15 cellular contexts compared by ENCODE assay signal in genomic region chr6:159821111-159821510, GRCh38. TPM values are rescaled to one million over a fixed set of nuclear protein-coding genes. Genes with fewer than 3 reads are reported as not detected.
DNase-seq lines count a peak whose midpoint lies in the region; ATAC-seq and TF ChIP-seq lines count a peak whose summit lies in the region.
"Had no signal": no experiment of that assay in that cellular context is flagged by ENCODE, and none has a peak within 500 bp of the region (broad histone marks: within the 10 kb centered on the region; RNA-seq: fewer than 3 reads in every experiment).

No MANE protein-coding gene starts in this region.

- H3K27me3 Mint-ChIP-seq in CD8-positive, alpha-beta T cell (ENCODE audit: low read depth): no peaks in the 10 kb centered on the region
- peaks cover 8 to 14% (median 9%) of the 10 kb centered on the region in 3 donors for H3K27me3 Mint-ChIP-seq in naive B cell

- peak overlapping the region; percentile 94 for H3K27ac Mint-ChIP-seq in CD8-positive, alpha-beta T cell
- H3K27ac Mint-ChIP-seq in naive B cell: peak overlapping the region in 1 of 6 donors; percentile 2

- peak overlapping the region in 10 of 11 experiments; percentile 42 to 79 (median 74); a peak in 19 of 22 replicates for H3K9ac ChIP-seq in BLaER1 treated with 17β-estradiol and CSF1 and Interleukin-3, amounts not matched to agents 10 nM and 100 nM
- H3K9ac ChIP-seq in smooth muscle cell (ENCODE audit: low read depth): no peak overlapping the region

- ATAC-seq in CD8-positive, alpha-beta T cell: no peak
- no peak for ATAC-seq in naive B cell (ENCODE audit: low read depth in 2 of 2)
- ATAC-seq: PC-3 had no signal

- peak overlapping the region; percentile 84 for H3K4me3 Mint-ChIP-seq in CD8-positive, alpha-beta T cell
- peak overlapping the region in 6 of 8 donors; percentile 75 to 94 (median 84) for H3K4me3 Mint-ChIP-seq in naive B cell

- H2AFZ ChIP-seq in smooth muscle cell (ENCODE audit: low read depth): no peak overlapping the region

- peaks cover 28% of the 10 kb centered on the region for H3K4me1 Mint-ChIP-seq in CD8-positive, alpha-beta T cell (ENCODE audit: low read depth)
- peaks cover 17 to 27% (median 21%) of the 10 kb centered on the region in 3 donors for H3K4me1 Mint-ChIP-seq in naive B cell

- TF ChIP-seq POLR2A in NB4 (IDR thresholded peaks at IDR 0.05; ENCODE audit: extremely low read depth, insufficient read length): no peak

- no peaks in the 10 kb centered on the region for H3K36me3 ChIP-seq in BLaER1 treated with 17β-estradiol and CSF1 and Interleukin-3, amounts not matched to agents 10 nM and 100 nM
- H3K36me3 ChIP-seq in CD8-positive, alpha-beta T cell (ENCODE audit: insufficient read depth, low read length): no peaks in the 10 kb centered on the region
- H3K36me3 ChIP-seq in smooth muscle cell (ENCODE audit: low read depth): no peaks in the 10 kb centered on the region
- H3K36me3 ChIP-seq: SJSA1 had no signal

- peak overlapping the region; percentile 83 to 94 (median 92) for H3K4me2 ChIP-seq in BLaER1 treated with 17β-estradiol and CSF1 and Interleukin-3, amounts not matched to agents 10 nM and 100 nM
- H3K4me2 ChIP-seq in smooth muscle cell: no peak overlapping the region

- peak overlapping the region in 10 of 11 experiments; percentile 57 to 90 (median 83); a peak in 20 of 22 replicates for H3K27ac ChIP-seq in BLaER1 treated with 17β-estradiol and CSF1 and Interleukin-3, amounts not matched to agents 10 nM and 100 nM
- H3K27ac ChIP-seq in CD8-positive, alpha-beta T cell (ENCODE audit: low read depth, low read length): no peak overlapping the region
- H3K27ac ChIP-seq in smooth muscle cell (ENCODE audit: low read depth): no peak overlapping the region
- H3K27ac ChIP-seq: C4-2B, SJSA1 had no signal

- H3K36me3 Mint-ChIP-seq in CD8-positive, alpha-beta T cell: no peaks in the 10 kb centered on the region
- peaks cover 6 to 9% of the 10 kb centered on the region in 2 donors for H3K36me3 Mint-ChIP-seq in naive B cell

- intact Hi-C loops in CD8-positive, alpha-beta T cell (cut with DNase I, micrococcal nuclease): no loop called here

- H3K4me3 ChIP-seq in BLaER1 treated with 17β-estradiol and CSF1 and Interleukin-3, amounts not matched to agents 10 nM and 100 nM: peak overlapping the region in 9 of 10 experiments; percentile 27 to 61 (median 52); a peak in 13 of 20 replicates
- H3K4me3 ChIP-seq in CD8-positive, alpha-beta T cell (ENCODE audit: low read depth, low read length): no peak overlapping the region
- H3K4me3 ChIP-seq in NB4 (ENCODE audit: low read depth, low read length) (no peak overlapping the region), smooth muscle cell (no peak overlapping the region)
- H3K4me3 ChIP-seq: SJSA1 had no signal

- no peaks in the 10 kb centered on the region for H3K79me2 ChIP-seq in smooth muscle cell (ENCODE audit: low read depth)

- no peaks in the 10 kb centered on the region for H4K20me1 ChIP-seq in BLaER1 treated with 17β-estradiol and CSF1 and Interleukin-3, amounts not matched to agents 10 nM and 100 nM
- no peaks in the 10 kb centered on the region for H4K20me1 ChIP-seq in smooth muscle cell (ENCODE audit: low read depth)

- H3F3A ChIP-seq in smooth muscle cell (ENCODE audit: low read depth): no peaks in the 10 kb centered on the region

- no peak for TF ChIP-seq CTCF in CD8-positive, alpha-beta T cell (IDR thresholded peaks at IDR 0.05)
- TF ChIP-seq CTCF in NB4 (IDR thresholded peaks at IDR 0.05; ENCODE audit: low read depth, low read length) (no peak), smooth muscle cell (IDR thresholded peaks at IDR 0.05; ENCODE audit: borderline replicate concordance, insufficient read depth, poor library complexity, severe bottlenecking) (no peak)

- no peaks in the 10 kb centered on the region for H3K27me3 ChIP-seq in BLaER1 treated with 17β-estradiol and CSF1 and Interleukin-3, amounts not matched to agents 10 nM and 100 nM
- no peaks in the 10 kb centered on the region for H3K27me3 ChIP-seq in CD8-positive, alpha-beta T cell (ENCODE audit: insufficient read depth, low read length)
- no peaks in the 10 kb centered on the region for H3K27me3 ChIP-seq in smooth muscle cell (ENCODE audit: low read depth)

- peaks cover 45 to 72% (median 63%) of the 10 kb centered on the region in 10 experiments for H3K4me1 ChIP-seq in BLaER1 treated with 17β-estradiol and CSF1 and Interleukin-3, amounts not matched to agents 10 nM and 100 nM
- H3K4me1 ChIP-seq in CD8-positive, alpha-beta T cell (ENCODE audit: insufficient read depth, low read length): peaks cover 23% of the 10 kb centered on the region
- no peaks in the 10 kb centered on the region for H3K4me1 ChIP-seq in smooth muscle cell (ENCODE audit: low read depth)
- H3K4me1 ChIP-seq: SJSA1 had no signal

- POLR2A ChIA-PET in CD8-positive, alpha-beta T cell (lab: Charles Lee): interaction anchor here (1.1 to 2.3 kb wide), 4 partner anchors 12 to 59 kb away, joined by 4 to 16 read pairs (median 6); partner anchors contain the start of genes ACAT2, MRPL18 and TCP1

- 95% methylated on average over 11 of the region's 11 CpGs for WGBS in smooth muscle cell (ENCODE audit: low lambda C conversion rate)

- H3K9me3 Mint-ChIP-seq in CD8-positive, alpha-beta T cell: no peaks in the 10 kb centered on the region
- H3K9me3 Mint-ChIP-seq in naive B cell: peaks cover 0 to 3% (median 0%) of the 10 kb centered on the region in 7 donors

- CTCF ChIA-PET in CD8-positive, alpha-beta T cell (lab: Charles Lee): interaction anchor here (0.6 to 4.2 kb wide), 4 partner anchors 11 to 100 kb away, joined by 3 to 17 read pairs (median 8); partner anchors contain the start of gene MRPL18

- no peak for DNase-seq in CD8-positive, alpha-beta T cell
- DNase-seq in NB4 (ENCODE audit: low read depth) (peak; percentile 58), naive B cell (no peak), smooth muscle cell (lab: John Stamatoyannopoulos, UW; ENCODE audit: unreplicated experiment) (no peak), AML-193 (lab: John Stamatoyannopoulos, UW) (no peak), HCEC 1CT (no peak)
- DNase-seq: IMR-90, NCI-H1092 treated with DMSO at 0.1 percent for 48 hours, NCI-H1694 treated with DMSO at 0.1 percent for 48 hours, NCI-H345, NCI-H69, PC-3 had no signal

- peaks cover 0 to 5% (median 0%) of the 10 kb centered on the region in 11 experiments; a peak in 2 of 22 replicates for H3K9me3 ChIP-seq in BLaER1 treated with 17β-estradiol and CSF1 and Interleukin-3, amounts not matched to agents 10 nM and 100 nM (replicated peaks in 1 of 11)
- no peaks in the 10 kb centered on the region for H3K9me3 ChIP-seq in CD8-positive, alpha-beta T cell (ENCODE audit: low read length)
- no peaks in the 10 kb centered on the region for H3K9me3 ChIP-seq in smooth muscle cell (replicated peaks; ENCODE audit: low read depth)
- H3K9me3 ChIP-seq: SJSA1 had no signal

RNA-seq across cellular contexts. Expression of gene PNLDC1, which starts 21.0 kb away (rescaled TPM):
- total RNA-seq in CD8-positive, alpha-beta T cell: not detected
- polyA plus RNA-seq in naive B cell (ENCODE audit: low read depth in 6 of 6): not detected
- total RNA-seq in smooth muscle cell: not detected in 2 replicates
- not detected in 2 replicates for polyA plus RNA-seq in smooth muscle cell
- total RNA-seq: IMR-90, PC-3, SJSA1 had no signal
- polyA plus RNA-seq: IMR-90 had no signal

RNA-seq across cellular contexts. Expression of gene MRPL18, which starts 30.8 kb away (rescaled TPM):
- total RNA-seq in CD8-positive, alpha-beta T cell: 10 to 100 TPM; 17.5 to 18.8 TPM
- polyA plus RNA-seq in naive B cell (ENCODE audit: low read depth in 6 of 6): 100 to 1,000 TPM in 2 of 6 donors, 10 to 100 TPM in 4; 51.6 to 124 (median 86.4) TPM
- total RNA-seq in smooth muscle cell: 78.9 and 107 TPM in 2 replicates
- polyA plus RNA-seq in smooth muscle cell: 78.8 and 80.4 TPM in 2 replicates

RNA-seq across cellular contexts. Expression of gene TCP1, which starts 31.7 kb away (rescaled TPM):
- 100 to 1,000 TPM; 221 to 222 TPM for total RNA-seq in CD8-positive, alpha-beta T cell
- 10 to 100 TPM; 69.6 to 86.2 (median 73.3) TPM for polyA plus RNA-seq in naive B cell (ENCODE audit: low read depth in 6 of 6)
- total RNA-seq in smooth muscle cell: 132 and 153 TPM in 2 replicates
- 124 and 125 TPM in 2 replicates for polyA plus RNA-seq in smooth muscle cell

RNA-seq across cellular contexts. Expression of gene ACAT2, which starts 59.3 kb away (rescaled TPM):
- total RNA-seq in CD8-positive, alpha-beta T cell: 10 to 100 TPM; 23.3 to 24.1 TPM
- polyA plus RNA-seq in naive B cell (ENCODE audit: low read depth in 6 of 6) (10 to 100 TPM; 20.8 to 39.8 (median 27.8) TPM), smooth muscle cell (51.0 and 82.5 TPM in 2 replicates)
- 21.5 and 25.3 TPM in 2 replicates for total RNA-seq in smooth muscle cell

Comparison
In these comparisons a context has a peak if more than half of its experiments do, and no peak if none do; other contexts are left out.
1. H3K27ac ChIP-seq: peak in BLaER1 treated with 17β-estradiol and CSF1 and Interleukin-3, amounts not matched to agents 10 nM and 100 nM (10 of 11); none in CD8-positive, alpha-beta T cell (single experiment) and smooth muscle cell (single experiment).
2. H3K4me3 ChIP-seq: peak in BLaER1 treated with 17β-estradiol and CSF1 and Interleukin-3, amounts not matched to agents 10 nM and 100 nM (9 of 10); none in CD8-positive, alpha-beta T cell (single experiment), NB4 (single experiment) and smooth muscle cell (single experiment).